In the genomic region with DNA sequence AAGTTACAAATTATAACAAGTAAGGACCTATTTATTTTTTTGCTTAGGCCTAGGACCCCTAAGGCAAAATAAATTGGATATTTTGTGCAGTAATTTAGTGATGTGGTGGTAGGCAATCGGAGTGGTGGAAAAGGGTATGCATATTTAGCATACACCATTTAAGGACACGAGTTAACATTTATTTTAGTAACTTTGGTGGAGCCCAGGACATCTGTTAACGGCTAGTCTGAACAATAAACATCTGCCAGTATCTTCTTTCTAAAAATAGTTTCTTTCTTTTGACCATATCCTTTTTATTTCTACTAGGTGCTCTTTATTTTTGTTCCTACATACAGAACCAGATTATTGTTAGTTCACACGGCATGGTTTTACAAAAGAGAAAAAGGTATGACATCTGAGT, we compare ENCODE assay signal across 25 cellular contexts.
"Had no signal": no experiment of that assay in that cellular context is flagged by ENCODE, and none has a peak within 500 bp of the region (broad histone marks: within the 10 kb centered on the region; RNA-seq: fewer than 3 reads in every experiment).

No MANE protein-coding gene starts in this region.

- H3K4me2 ChIP-seq: KMS-11, PC-9 had no signal

- H3K4me1 Mint-ChIP-seq: IgD-negative memory B cell had no signal

- H2AFZ ChIP-seq: PC-9 had no signal

- DNase-seq: Kasumi-1, NCI-H1092, NCI-H1105 treated with DMSO at 0.1 percent for 48 hours, NCI-H1417 treated with DMSO at 0.1 percent for 48 hours, NCI-H146, NCI-H1694 treated with DMSO at 0.1 percent for 48 hours, NCI-H1930, NCI-H2081, NCI-H2107, NCI-H2227 treated with DMSO at 0.1 percent for 48 hours, NCI-H524, NCI-H526 treated with DMSO at 0.1 percent for 48 hours, NCI-H748 treated with DMSO at 0.1 percent for 48 hours, OCI-M1, PC-9, Peyer's patch, SHP77 treated with DMSO at 0.1 percent for 48 hours, SJCRH30, T-helper 1 cell had no signal

- H3K27ac Mint-ChIP-seq: IgD-negative memory B cell had no signal

- H3K36me3 Mint-ChIP-seq: IgD-negative memory B cell had no signal

- H3K36me3 ChIP-seq: Peyer's patch, SJCRH30 had no signal

- ATAC-seq: K562, Right ventricle myocardium inferior, SK-N-SH treated with all-trans-retinoic acid at 6 μM for 48 hours had no signal

- H3K9ac ChIP-seq: KMS-11 had no signal

- H3K27me3 Mint-ChIP-seq: IgD-negative memory B cell had no signal

- H3K27ac ChIP-seq: HL-60, KMS-11, PC-9, Peyer's patch, SJCRH30 had no signal

- H3K27me3 ChIP-seq: Peyer's patch, SJCRH30 had no signal

- H3K4me1 ChIP-seq: Peyer's patch, SJCRH30 had no signal

- H3K4me3 ChIP-seq: K562, PC-9, Peyer's patch, SJCRH30 had no signal

- H3K9me3 ChIP-seq: Peyer's patch, SJCRH30 had no signal

- H3K4me3 Mint-ChIP-seq: IgD-negative memory B cell had no signal
